9 cellular contexts compared by ENCODE assay signal in the genomic region with DNA sequence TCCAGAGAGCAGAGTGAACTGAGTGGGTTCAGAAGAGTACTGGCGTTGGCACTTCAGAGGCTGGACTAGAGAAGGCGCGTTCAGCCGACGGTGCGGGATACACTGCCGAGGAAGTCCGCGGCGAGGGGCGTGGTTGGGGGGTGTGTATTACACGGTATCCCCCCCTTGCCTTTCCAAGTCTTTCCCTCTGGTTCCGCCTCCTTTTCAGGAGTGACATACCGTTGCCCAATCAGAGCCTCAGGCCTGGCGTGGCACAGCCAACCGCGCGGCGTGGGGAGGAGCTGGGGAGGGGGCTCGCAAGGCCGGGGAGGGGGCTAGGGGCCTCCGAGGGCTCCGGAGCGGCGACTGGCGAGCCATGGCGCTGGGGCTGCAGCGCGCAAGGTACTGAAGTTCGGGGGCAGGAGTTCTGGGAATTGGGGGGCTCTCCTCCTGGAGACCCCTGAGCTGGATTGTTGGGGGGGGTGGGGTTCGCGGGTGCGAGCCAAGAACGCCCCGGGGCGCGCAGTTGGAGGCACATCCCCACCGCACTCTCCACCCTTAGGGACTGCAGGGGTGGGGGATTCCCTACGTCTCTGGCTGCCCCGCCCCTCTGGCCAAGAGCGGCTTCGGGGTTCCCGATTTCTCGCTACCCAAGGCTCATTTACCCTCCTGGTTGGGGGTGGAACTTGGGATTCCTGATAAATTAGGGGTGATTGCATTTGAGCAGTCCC. TPM values are rescaled to one million over a fixed set of nuclear protein-coding genes. Genes with fewer than 3 reads are reported as not detected.
DNase-seq lines count a peak whose midpoint lies in the region; TF ChIP-seq lines count a peak whose summit lies in the region.
"Had no signal": no experiment of that assay in that cellular context is flagged by ENCODE, and none has a peak within 500 bp of the region (broad histone marks: within the 10 kb centered on the region; RNA-seq: fewer than 3 reads in every experiment).

A gene (plus strand): TSS at position 321 of the 710 bp plus-strand sequence. CDS start 35 bp downstream, at position 356.

- no peaks in the 10 kb centered on the region for H3K9me3 ChIP-seq in mesodermal cell (ENCODE audit: control insufficient read depth, low read length)

- H3K4me1 ChIP-seq in mesodermal cell (ENCODE audit: control insufficient read depth, insufficient read depth, low read length, poor library complexity, severe bottlenecking), result peaks cover 16% of the 10 kb centered on the region

- H3K36me3 ChIP-seq in mesodermal cell (ENCODE audit: control insufficient read depth, insufficient read depth, low read length), result no peaks in the 10 kb centered on the region

- TF ChIP-seq CTCF in endothelial cell (IDR thresholded peaks at IDR 0.05; ENCODE audit: unreplicated experiment) (no peak), type B pancreatic cell (conservative IDR thresholded peaks at IDR 0.05) (no peak)

- H3K36me3 Mint-ChIP-seq in endothelial cell (ENCODE audit: low read depth, unreplicated experiment) (no peaks in the 10 kb centered on the region), type B pancreatic cell (no peaks in the 10 kb centered on the region)

- H3K9me3 Mint-ChIP-seq in endothelial cell (ENCODE audit: unreplicated experiment) (no peaks in the 10 kb centered on the region), type B pancreatic cell (no peaks in the 10 kb centered on the region)

- H3K27me3 Mint-ChIP-seq in endothelial cell (ENCODE audit: unreplicated experiment) (peaks cover 7% of the 10 kb centered on the region), type B pancreatic cell (peaks cover 10% of the 10 kb centered on the region)

- peaks cover 22% of the 10 kb centered on the region for H3K4me1 Mint-ChIP-seq in endothelial cell (ENCODE audit: unreplicated experiment)
- H3K4me1 Mint-ChIP-seq in type B pancreatic cell (ENCODE audit: unreplicated experiment), result peaks cover 10% of the 10 kb centered on the region

- peak; percentile 23 for DNase-seq in NCI-H1092 treated with DMSO at 0.1 percent for 48 hours (lab: John Stamatoyannopoulos, UW)
- DNase-seq in NCI-H1092 (lab: John Stamatoyannopoulos, UW), result no peak
- peak; percentile 90 for DNase-seq in endothelial cell (ENCODE audit: low spot score)
- peak; percentile 91 for DNase-seq in type B pancreatic cell (ENCODE audit: extremely low spot score, unreplicated experiment)
- no peak for DNase-seq in activated naive CD4-positive, alpha-beta T cell (lab: John Stamatoyannopoulos, UW)
- DNase-seq in LoVo (ENCODE audit: low spot score), result no peak
- DNase-seq in cerebellar nuclear complex (lab: John Stamatoyannopoulos, UW), result no peak
- DNase-seq: activated CD4-positive, alpha-beta T cell treated with anti-CD3 and anti-CD28 coated beads, Interleukin-2, amount 50 U/mL, for 1 hour had no signal

- 0 to 4% methylated on average over 4 to 8 of the region's 44 CpGs for WGBS in mesodermal cell (ENCODE audit: insufficient coverage in 2 of 2), 2 experiments

- H3K4me3 Mint-ChIP-seq in endothelial cell (ENCODE audit: unreplicated experiment), result peak within 1 kb of the TSS; percentile 92
- peak within 1 kb of the TSS; percentile 88 for H3K4me3 Mint-ChIP-seq in type B pancreatic cell

- H3K27ac Mint-ChIP-seq in endothelial cell (ENCODE audit: unreplicated experiment) (no peak within 1 kb of the TSS), type B pancreatic cell (peak within 1 kb of the TSS; percentile 81)

- H3K4me3 ChIP-seq in mesodermal cell (ENCODE audit: extremely low read depth, insufficient read depth, low read length, poor library complexity, severe bottlenecking), result peak within 1 kb of the TSS; percentile 70

- H3K27ac ChIP-seq in mesodermal cell (ENCODE audit: low read depth, low read length, severe bottlenecking), result no peak within 1 kb of the TSS

RNA-seq across cellular contexts. Expression of the gene that starts here (rescaled TPM):
- total RNA-seq in endothelial cell (ENCODE audit: unreplicated experiment) (54.2 TPM), type B pancreatic cell (ENCODE audit: low replicate concordance) (46.1 and 62.4 TPM in 2 replicates)
- 16.6 TPM for polyA plus RNA-seq in mesodermal cell (2013, experiment 1 of 2)
- 14.9 TPM for polyA plus RNA-seq in mesodermal cell (2013, experiment 2 of 2)

Comparison
In these comparisons a context has a peak if more than half of its experiments do, and no peak if none do; other contexts are left out.
1. DNase-seq: peak in NCI-H1092 treated with DMSO at 0.1 percent for 48 hours (single experiment), endothelial cell (single experiment) and type B pancreatic cell (single experiment); none in NCI-H1092 (single experiment), activated naive CD4-positive, alpha-beta T cell (0 of 4), LoVo (single experiment) and cerebellar nuclear complex (0 of 2).